Comparison of ENCODE assay signal across 8 cellular contexts in the genomic region with DNA sequence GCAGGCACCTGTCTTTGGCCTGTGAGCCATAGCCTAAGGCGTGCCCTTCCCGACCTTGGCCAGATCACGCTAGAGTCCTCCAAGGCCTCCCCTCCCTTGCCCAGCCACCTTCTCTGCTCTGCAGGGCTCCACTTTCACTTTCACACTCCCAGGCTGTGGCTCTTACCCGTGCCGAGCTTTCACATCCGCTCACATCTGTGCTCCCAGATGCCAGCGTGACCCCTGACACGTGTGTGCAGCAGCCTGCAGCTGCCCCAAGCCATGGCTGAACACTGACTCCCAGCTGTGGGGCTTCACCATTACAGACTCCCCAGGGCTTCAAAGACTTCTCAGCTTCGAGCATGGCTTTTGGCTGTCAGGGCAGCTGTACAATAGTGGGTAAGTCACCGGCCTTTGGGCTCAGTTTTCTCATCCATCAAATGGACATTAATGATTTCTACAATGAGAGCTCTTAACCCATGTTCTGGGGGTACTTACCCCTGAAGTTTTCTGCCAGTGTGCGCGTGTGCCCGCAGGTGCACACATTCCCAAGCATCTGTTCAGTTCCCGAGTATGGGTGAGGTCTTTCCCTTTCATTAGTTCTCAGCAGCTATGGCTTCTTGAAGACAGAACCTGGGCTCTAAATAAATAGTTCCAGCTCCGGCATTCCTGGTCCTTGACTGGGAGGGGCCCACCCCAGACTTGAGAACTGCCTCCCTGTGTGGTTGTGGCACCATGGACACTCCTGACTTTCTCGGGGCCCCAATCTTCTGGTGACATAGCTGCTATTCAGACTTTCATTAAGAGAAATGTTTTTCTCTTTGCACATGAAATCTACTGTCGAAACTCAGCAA.
A peak's percentile ranks its signal among the peaks of the same experiment; 100 is the strongest.
DNase-seq lines count a peak whose midpoint lies in the region; ATAC-seq and TF ChIP-seq lines count a peak whose summit lies in the region.

No MANE protein-coding gene starts in this region.

- H3K4me3 ChIP-seq in stomach smooth muscle (ENCODE audit: low read length in 2 of 2) = peak overlapping the region; percentile 33 to 69

- H3K4me3 Mint-ChIP-seq in activated CD8-positive, alpha-beta T cell treated with anti-CD3 and anti-CD28 coated beads, Interleukin-2, amount 10 ng/mL, durations not matched to agents 7 days and 5 days = peak overlapping the region; percentile 82
- no peak overlapping the region for H3K4me3 Mint-ChIP-seq in nephron progenitor cell

- H3K36me3 Mint-ChIP-seq in activated CD8-positive, alpha-beta T cell treated with anti-CD3 and anti-CD28 coated beads, Interleukin-2, amount 10 ng/mL, durations not matched to agents 7 days and 5 days (ENCODE audit: low read depth) = peaks cover 53% of the 10 kb centered on the region
- no peaks in the 10 kb centered on the region for H3K36me3 Mint-ChIP-seq in nephron progenitor cell (ENCODE audit: low read depth)

- H3K27me3 ChIP-seq in stomach smooth muscle (ENCODE audit: control insufficient read depth in 1 of 2, insufficient read depth in 2 of 2, low read length in 2 of 2) = no peaks in the 10 kb centered on the region

- peak overlapping the region; percentile 48 to 62 for H3K9ac ChIP-seq in stomach smooth muscle (ENCODE audit: low read length in 2 of 2)

- CTCF ChIA-PET in activated CD8-positive, alpha-beta T cell treated with anti-CD3 and anti-CD28 coated beads, Interleukin-2, amount 10 ng/mL, durations not matched to agents 7 days and 5 days (lab: Charles Lee) = interaction anchor here (0.6 to 6.7 kb wide), 39 partner anchors 8 to 1066 kb away, joined by 3 to 154 read pairs (median 4); partner anchors contain the start of genes ALAD, C9orf43, CDC26 and POLE3

- H3K36me3 ChIP-seq in stomach smooth muscle (ENCODE audit: control insufficient read depth in 2 of 2, insufficient read depth in 2 of 2, low read length in 2 of 2) = peaks cover 19 to 21% of the 10 kb centered on the region in 2 donors

- POLR2A ChIA-PET in activated CD8-positive, alpha-beta T cell treated with anti-CD3 and anti-CD28 coated beads, Interleukin-2, amount 10 ng/mL, durations not matched to agents 7 days and 5 days (lab: Charles Lee) = interaction anchor here (0.8 to 5.8 kb wide), 6 partner anchors 11 to 172 kb away, joined by 3 to 49 read pairs (median 5); partner anchors contain the start of genes C9orf43 and POLE3

- DNase-seq in CD1c-positive myeloid dendritic cell (ENCODE audit: extremely low spot score) (peak; percentile 89), HUDEP-2 (lab: John Stamatoyannopoulos, UW; ENCODE audit: unreplicated experiment in 76 of 76) (peak in 70 of 76 experiments; percentile 10 to 91 (median 59)), epidermal melanocyte (ENCODE audit: insufficient read length, low spot score) (peak; percentile 70), nephron progenitor cell (peak; percentile 33), D341Med (ENCODE audit: low spot score) (no peak)
- DNase-seq in activated CD8-positive, alpha-beta T cell treated with anti-CD3 and anti-CD28 coated beads, Interleukin-2, amount 10 ng/mL, durations not matched to agents 7 days and 5 days = peak; percentile 93

- H3K4me1 Mint-ChIP-seq in activated CD8-positive, alpha-beta T cell treated with anti-CD3 and anti-CD28 coated beads, Interleukin-2, amount 10 ng/mL, durations not matched to agents 7 days and 5 days (ENCODE audit: low read depth) = peaks cover 87% of the 10 kb centered on the region
- H3K4me1 Mint-ChIP-seq in nephron progenitor cell = peaks cover 50% of the 10 kb centered on the region

- no peaks in the 10 kb centered on the region for H3K9me3 Mint-ChIP-seq in activated CD8-positive, alpha-beta T cell treated with anti-CD3 and anti-CD28 coated beads, Interleukin-2, amount 10 ng/mL, durations not matched to agents 7 days and 5 days (ENCODE audit: insufficient read depth)
- no peaks in the 10 kb centered on the region for H3K9me3 Mint-ChIP-seq in nephron progenitor cell

- peak; percentile 95 for ATAC-seq in GM19468 (IDR thresholded peaks at IDR 0.05; ENCODE audit: extremely low read depth, unreplicated experiment)
- peak; percentile 81 for ATAC-seq in activated CD8-positive, alpha-beta T cell treated with anti-CD3 and anti-CD28 coated beads, Interleukin-2, amount 10 ng/mL, durations not matched to agents 7 days and 5 days

- H3K27ac Mint-ChIP-seq in activated CD8-positive, alpha-beta T cell treated with anti-CD3 and anti-CD28 coated beads, Interleukin-2, amount 10 ng/mL, durations not matched to agents 7 days and 5 days = peak overlapping the region; percentile 99
- no peak overlapping the region for H3K27ac Mint-ChIP-seq in nephron progenitor cell

- peak overlapping the region; percentile 81 for H3K27ac ChIP-seq in stomach smooth muscle (ENCODE audit: low read length)

- no peak for TF ChIP-seq CTCF in nephron progenitor cell (IDR thresholded peaks at IDR 0.05)

- H3K9me3 ChIP-seq in stomach smooth muscle (ENCODE audit: control insufficient read depth in 2 of 2, low read length in 2 of 2) = no peaks in the 10 kb centered on the region

- peaks cover 55% of the 10 kb centered on the region for H3K4me1 ChIP-seq in stomach smooth muscle (ENCODE audit: control insufficient read depth, insufficient read depth, low read length)

- H3K27me3 Mint-ChIP-seq in activated CD8-positive, alpha-beta T cell treated with anti-CD3 and anti-CD28 coated beads, Interleukin-2, amount 10 ng/mL, durations not matched to agents 7 days and 5 days (ENCODE audit: low read depth) = no peaks in the 10 kb centered on the region
- peaks cover 2% of the 10 kb centered on the region for H3K27me3 Mint-ChIP-seq in nephron progenitor cell (ENCODE audit: low read depth, poor library complexity)
